15 cellular contexts compared by ENCODE assay signal in genomic region chr11:12989428-12990242, GRCh38. TPM values are rescaled to one million over a fixed set of nuclear protein-coding genes. Genes with fewer than 3 reads are reported as not detected.
DNase-seq lines count a peak whose midpoint lies in the region; ATAC-seq and TF ChIP-seq lines count a peak whose summit lies in the region.
"Had no signal": no experiment of that assay in that cellular context is flagged by ENCODE, and none has a peak within 500 bp of the region (broad histone marks: within the 10 kb centered on the region; RNA-seq: fewer than 3 reads in every experiment).

No MANE protein-coding gene starts in this region.

- no peak for ATAC-seq in HG02852 (IDR thresholded peaks at IDR 0.05; ENCODE audit: unreplicated experiment)
- ATAC-seq: activated naive CD4-positive, alpha-beta T cell treated with anti-CD3 and anti-CD28 coated beads, Interleukin-2, amount 50 U/mL, for 72 hours had no signal

- no peak for TF ChIP-seq CTCF in epithelial cell of proximal tubule (conservative IDR thresholded peaks at IDR 0.05; ENCODE audit: low read depth, low read length)

- H3K4me3 ChIP-seq in epithelial cell of proximal tubule (ENCODE audit: low read depth, low read length): peak overlapping the region; percentile 68
- H3K4me3 ChIP-seq: SK-N-MC had no signal

- peak; percentile 68 for DNase-seq in NCI-H345 (lab: John Stamatoyannopoulos, UW)
- DNase-seq in NCI-H345 treated with DMSO at 0.1 percent for 48 hours (lab: John Stamatoyannopoulos, UW; ENCODE audit: unreplicated experiment): no peak
- peak; percentile 71 for DNase-seq in NCI-H2171 treated with DMSO at 0.1 percent for 48 hours (lab: John Stamatoyannopoulos, UW)
- DNase-seq in epithelial cell of proximal tubule (ENCODE audit: low read depth): peak; percentile 79
- DNase-seq in renal cortical epithelial cell (ENCODE audit: low read depth): peak; percentile 96
- DNase-seq in NCI-H128 (lab: John Stamatoyannopoulos, UW; ENCODE audit: unreplicated experiment): no peak
- no peak for DNase-seq in activated CD4-positive, CD25-positive, alpha-beta regulatory T cell (lab: John Stamatoyannopoulos, UW)
- DNase-seq: 8988T; activated B cell treated with CpG ODN at 0.5 μM for 24 hours; NCI-H1436 treated with DMSO at 0.1 percent for 48 hours; NK-92 treated with Interleukin-12 subunit alpha and Interleukin-12 subunit beta, amount 100 ng/mL, for 24 hours; substantia nigra had no signal

RNA-seq across cellular contexts. Expression of gene RASSF10, which starts 19.5 kb away (rescaled TPM):
- total RNA-seq in epithelial cell of proximal tubule: 1.6 and 3.0 TPM in 2 replicates
- 2.6 and 13.2 TPM in 2 replicates for total RNA-seq in renal cortical epithelial cell
- total RNA-seq: activated B cell treated with CpG ODN at 0.5 μM for 24 hours; activated naive CD4-positive, alpha-beta T cell treated with anti-CD3 and anti-CD28 coated beads, Interleukin-2, amount 50 U/mL, for 72 hours had no signal

Comparison
In these comparisons a context has a peak if more than half of its experiments do, and no peak if none do; other contexts are left out.
1. DNase-seq: peak in NCI-H345 (single experiment), NCI-H2171 treated with DMSO at 0.1 percent for 48 hours (single experiment), epithelial cell of proximal tubule (single experiment) and renal cortical epithelial cell (single experiment); none in NCI-H345 treated with DMSO at 0.1 percent for 48 hours (single experiment), NCI-H128 (single experiment) and activated CD4-positive, CD25-positive, alpha-beta regulatory T cell (0 of 4).